12 cellular contexts compared by ENCODE assay signal in genomic region chr2:102114851-102115497, GRCh38. TPM values are rescaled to one million over a fixed set of nuclear protein-coding genes. Genes with fewer than 3 reads are reported as not detected.
A peak's percentile ranks its signal among the peaks of the same experiment; 100 is the strongest.
DNase-seq lines count a peak whose midpoint lies in the region; ATAC-seq, FAIRE-seq and TF ChIP-seq lines count a peak whose summit lies in the region.
"Had no signal": no experiment of that assay in that cellular context is flagged by ENCODE, and none has a peak within 500 bp of the region (broad histone marks: within the 10 kb centered on the region; RNA-seq: fewer than 3 reads in every experiment).

No MANE protein-coding gene starts in this region.

- H4K20me1 ChIP-seq in OCI-LY3 (ENCODE audit: insufficient read depth, low read length) (no peaks in the 10 kb centered on the region), endothelial cell of umbilical vein (replicated peaks; ENCODE audit: control insufficient read depth, extremely low read depth, insufficient read depth, low read length) (no peaks in the 10 kb centered on the region)

- POLR2A ChIA-PET in endothelial cell of umbilical vein (lab: Charles Lee), result no interaction called here

- H3K9me1 ChIP-seq in endothelial cell of umbilical vein (replicated peaks; ENCODE audit: control insufficient read depth, extremely low read depth, insufficient read depth, low read length), result no peaks in the 10 kb centered on the region

- no peak overlapping the region for H3K9ac ChIP-seq in OCI-LY3 (ENCODE audit: low read length)
- no peak overlapping the region for H3K9ac ChIP-seq in endothelial cell of umbilical vein (replicated peaks; ENCODE audit: extremely low read depth, insufficient read depth, low read length)

- intact Hi-C loops in endothelial cell of umbilical vein (cut with micrococcal nuclease), result no loop called here

- H3K4me1 ChIP-seq in OCI-LY3 (ENCODE audit: low read length), result peaks cover 46% of the 10 kb centered on the region
- peaks cover 4% of the 10 kb centered on the region for H3K4me1 ChIP-seq in endothelial cell of umbilical vein (ENCODE audit: control insufficient read depth, extremely low read depth, insufficient read depth, low read length)
- H3K4me1 ChIP-seq in neutrophil (ENCODE audit: control insufficient read depth in 1 of 2, insufficient read depth in 1 of 2, low read depth in 1 of 2, low read length in 1 of 2), result peaks cover 20 to 24% of the 10 kb centered on the region in 2 experiments
- H3K4me1 ChIP-seq in SJCRH30, result no peaks in the 10 kb centered on the region
- H3K4me1 ChIP-seq: HAP-1 had no signal

- no peak overlapping the region for H2AFZ ChIP-seq in OCI-LY3 (ENCODE audit: low read depth, low read length)
- no peak overlapping the region for H2AFZ ChIP-seq in endothelial cell of umbilical vein (ENCODE audit: low read depth, low read length)

- H3K79me2 ChIP-seq in OCI-LY3 (ENCODE audit: low read length) (no peaks in the 10 kb centered on the region), endothelial cell of umbilical vein (ENCODE audit: control insufficient read depth, insufficient read depth, low read length) (no peaks in the 10 kb centered on the region)

- no TSS peak for BruUV-seq in endothelial cell of umbilical vein (replicated peaks; lab: Mats Ljungman, UMichigan)

- no peak for TF ChIP-seq POLR2A in endothelial cell of umbilical vein (IDR thresholded peaks at IDR 0.05; ENCODE audit: low read depth, low read length)

- H3K27ac ChIP-seq in OCI-LY3 (ENCODE audit: low read length), result no peak overlapping the region
- H3K27ac ChIP-seq in endothelial cell of umbilical vein (ENCODE audit: insufficient read depth, low read depth, low read length), result no peak overlapping the region
- H3K27ac ChIP-seq in neutrophil, result peak overlapping the region; percentile 31
- no peak overlapping the region for H3K27ac ChIP-seq in SJCRH30

- TF ChIP-seq CTCF in OCI-LY3 (IDR thresholded peaks at IDR 0.05; ENCODE audit: low read depth, low read length) (no peak), endothelial cell of umbilical vein (IDR thresholded peaks at IDR 0.05; ENCODE audit: extremely low read depth in 1 of 2, insufficient read depth in 1 of 2, low read depth in 1 of 2, low read length in 2 of 2) (no peak), neutrophil (IDR thresholded peaks at IDR 0.05) (no peak)

- peak; percentile 52 for DNase-seq in CD1c-positive myeloid dendritic cell (ENCODE audit: extremely low spot score)
- DNase-seq in endothelial cell of umbilical vein (ENCODE audit: low read depth, low spot score), result peak; percentile 80
- DNase-seq in stimulated activated CD4-positive, alpha-beta T cell treated with anti-CD3 and anti-CD28 coated beads, Interleukin-2, amount 100 ng/mL, for 48 hours, result no peak
- DNase-seq in SJCRH30, result no peak
- no peak for DNase-seq in C1 segment of cervical spinal cord (lab: John Stamatoyannopoulos, UW)
- DNase-seq: CD4-positive, alpha-beta memory T cell; NCI-H69; stimulated activated naive CD4-positive, alpha-beta T cell had no signal

- FAIRE-seq in endothelial cell of umbilical vein (lab: Jason Lieb, UNC), result peak; percentile 12

- H3K36me3 ChIP-seq in OCI-LY3 (replicated peaks; ENCODE audit: low read depth, low read length), result no peaks in the 10 kb centered on the region
- no peaks in the 10 kb centered on the region for H3K36me3 ChIP-seq in endothelial cell of umbilical vein (ENCODE audit: control insufficient read depth in 2 of 2, extremely low read depth in 1 of 2, insufficient read depth in 2 of 2, low read length in 2 of 2)
- H3K36me3 ChIP-seq in neutrophil, result no peaks in the 10 kb centered on the region
- no peaks in the 10 kb centered on the region for H3K36me3 ChIP-seq in SJCRH30
- H3K36me3 ChIP-seq: HAP-1 had no signal

- H3K4me2 ChIP-seq in OCI-LY3 (ENCODE audit: low read length) (peak overlapping the region; percentile 58), endothelial cell of umbilical vein (ENCODE audit: insufficient read depth, low read length) (no peak overlapping the region)

- dilution Hi-C loops in endothelial cell of umbilical vein (cut with MboI; ENCODE audit: extremely low pct_ligation_motif_present, low sequenced_read_pairs), result no loop called here

- CTCF ChIA-PET in endothelial cell of umbilical vein (lab: Charles Lee), result interaction anchor here (1.0 to 1.5 kb wide), 4 partner anchors 10 to 126 kb away, joined by 3 to 5 read pairs (median 4); no protein-coding TSS in a partner anchor

- H3K27me3 ChIP-seq in OCI-LY3 (ENCODE audit: low read depth, low read length) (no peaks in the 10 kb centered on the region), endothelial cell of umbilical vein (ENCODE audit: control insufficient read depth in 2 of 2, insufficient read depth in 2 of 2, low read length in 2 of 2) (no peaks in the 10 kb centered on the region), neutrophil (no peaks in the 10 kb centered on the region), SJCRH30 (no peaks in the 10 kb centered on the region)

- H3K9me3 ChIP-seq in OCI-LY3 (ENCODE audit: insufficient read depth, low read length), result no peaks in the 10 kb centered on the region
- H3K9me3 ChIP-seq in endothelial cell of umbilical vein (replicated peaks; ENCODE audit: control insufficient read depth, insufficient read depth, low read length), result no peaks in the 10 kb centered on the region
- no peaks in the 10 kb centered on the region for H3K9me3 ChIP-seq in neutrophil
- H3K9me3 ChIP-seq in SJCRH30 (replicated peaks), result no peaks in the 10 kb centered on the region
- H3K9me3 ChIP-seq: HAP-1 had no signal

- no peak for ATAC-seq in HG03571 (IDR thresholded peaks at IDR 0.05; ENCODE audit: unreplicated experiment)

- H3K4me3 ChIP-seq in OCI-LY3 (ENCODE audit: low read length) (peak overlapping the region; percentile 12), endothelial cell of umbilical vein (replicated peaks in 1 of 3; ENCODE audit: insufficient read depth in 1 of 3, low read depth in 1 of 3, low read length in 3 of 3) (no peak overlapping the region), neutrophil (ENCODE audit: low read depth in 1 of 2, low read length in 1 of 2) (no peak overlapping the region), SJCRH30 (no peak overlapping the region)
- H3K4me3 ChIP-seq: HAP-1 had no signal

TF ChIP-seq in endothelial cell of umbilical vein, 7 proteins besides CTCF, POLR2A, EP300 and RAD21:
- TF ChIP-seq GATA2 (IDR thresholded peaks at IDR 0.05; ENCODE audit: insufficient read depth, insufficient read length, low read depth, low read length), result no peak
- TF ChIP-seq POLR2AphosphoS5 (IDR thresholded peaks at IDR 0.05; ENCODE audit: insufficient read depth, low read depth, low read length), result no peak
- TF ChIP-seq EZH2 (IDR thresholded peaks at IDR 0.05; ENCODE audit: borderline replicate concordance, low read depth, low read length, severe bottlenecking), result no peak
- no peak for TF ChIP-seq FOS (IDR thresholded peaks at IDR 0.05; ENCODE audit: borderline replicate concordance, insufficient read depth, low read length)
- TF ChIP-seq MAX (IDR thresholded peaks at IDR 0.05; ENCODE audit: insufficient read depth, insufficient read length), result no peak
- TF ChIP-seq JUN (IDR thresholded peaks at IDR 0.05; ENCODE audit: borderline replicate concordance, insufficient read depth, insufficient read length, low read depth), result no peak
- no peak for TF ChIP-seq MYC (IDR thresholded peaks at IDR 0.05; ENCODE audit: low read depth, low read length)

RNA-seq across cellular contexts. Expression of gene IL1R1, which starts 27.6 kb away (rescaled TPM):
- total RNA-seq in endothelial cell of umbilical vein, result 2.9 and 5.5 TPM in 2 replicates
- polyA plus RNA-seq in endothelial cell of umbilical vein, result 5.4 and 5.6 TPM in 2 replicates
- polyA plus RNA-seq in endothelial cell of umbilical vein (2011; cell fraction: cytosol; rRNA removed), result 4.9 TPM in 2 replicates
- polyA plus RNA-seq in endothelial cell of umbilical vein (2011; cell fraction: nucleus; rRNA removed), result 4.0 and 4.1 TPM in 2 replicates
- 2.0 and 2.4 TPM in 2 replicates for polyA plus RNA-seq in endothelial cell of umbilical vein (2012)
- polyA minus RNA-seq in endothelial cell of umbilical vein, result 6.6 and 7.1 TPM in 2 replicates
- polyA minus RNA-seq in endothelial cell of umbilical vein (2011; cell fraction: cytosol; rRNA and poly(A)+ RNA removed), result 0.31 TPM
- polyA minus RNA-seq in endothelial cell of umbilical vein (2011; cell fraction: nucleus; rRNA and poly(A)+ RNA removed), result 1.9 and 2.6 TPM in 2 replicates
- 0.10 and 0.12 TPM in 2 replicates for total RNA-seq in SJCRH30 (2014; rRNA removed; shearing (Covaris generic))

Comparison
In these comparisons a context has a peak if more than half of its experiments do, and no peak if none do; other contexts are left out.
1. DNase-seq: peak in CD1c-positive myeloid dendritic cell (single experiment) and endothelial cell of umbilical vein (single experiment); none in stimulated activated CD4-positive, alpha-beta T cell treated with anti-CD3 and anti-CD28 coated beads, Interleukin-2, amount 100 ng/mL, for 48 hours (0 of 2), SJCRH30 (0 of 2) and C1 segment of cervical spinal cord (0 of 14).